ENCODE assay signal across 3 cellular contexts in genomic region chr7:155562976-155563375, GRCh38. TPM values are rescaled to one million over a fixed set of nuclear protein-coding genes. Genes with fewer than 3 reads are reported as not detected.
"Had no signal": no experiment of that assay in that cellular context is flagged by ENCODE, and none has a peak within 500 bp of the region (broad histone marks: within the 10 kb centered on the region; RNA-seq: fewer than 3 reads in every experiment).

No MANE protein-coding gene starts in this region.

RNA-seq across cellular contexts. Expression of gene CNPY1, which starts 16.6 kb away (rescaled TPM):
- total RNA-seq: LHCN-M2, M059J, MCF 10A had no signal
